In genomic region chr17:17073627-17074521, GRCh38 we compare ENCODE assay signal across 1 cellular context.
TF ChIP-seq lines count a peak whose summit lies in the region.

No MANE protein-coding gene starts in this region.

TF ChIP-seq in SK-N-SH, 30 proteins besides CTCF, POLR2A, EP300 and RAD21 (continued from another document):
- no peak for TF ChIP-seq REST (IDR thresholded peaks at IDR 0.05; ENCODE audit: low read depth, low read length)
- no peak for TF ChIP-seq MEF2A (IDR thresholded peaks at IDR 0.05; ENCODE audit: borderline replicate concordance, low read depth)
- TF ChIP-seq TAF1 (IDR thresholded peaks at IDR 0.05; ENCODE audit: borderline replicate concordance, low read depth, low read length), result no peak
- TF ChIP-seq RFX5 (IDR thresholded peaks at IDR 0.05; ENCODE audit: low read length), result no peak
- no peak for TF ChIP-seq FOXJ3 (CRISPR knock-in tag; IDR thresholded peaks at IDR 0.05)
- no peak for TF ChIP-seq JUND (IDR thresholded peaks at IDR 0.05)
- TF ChIP-seq IRF3 (IDR thresholded peaks at IDR 0.05; ENCODE audit: low read depth, low read length), result no peak
- no peak for TF ChIP-seq RXRA (IDR thresholded peaks at IDR 0.05; ENCODE audit: borderline replicate concordance, low read depth)
- TF ChIP-seq CHD2 (IDR thresholded peaks at IDR 0.05; ENCODE audit: low read length, partially characterized antibody), result no peak
- no peak for TF ChIP-seq EZH2phosphoT487 (IDR thresholded peaks at IDR 0.05; ENCODE audit: borderline replicate concordance, low read depth)
- no peak for TF ChIP-seq ZBTB33 (IDR thresholded peaks at IDR 0.05; ENCODE audit: borderline replicate concordance, low read depth)
- TF ChIP-seq YY1 (IDR thresholded peaks at IDR 0.05; ENCODE audit: low read depth), result no peak
- TF ChIP-seq POLR2AphosphoS5 (IDR thresholded peaks at IDR 0.05; ENCODE audit: low read depth, low read length), result no peak
- TF ChIP-seq GABPA (IDR thresholded peaks at IDR 0.05; ENCODE audit: low read depth), result no peak
